ENCODE assay signal across 1 cellular context in genomic region chr11:47375020-47375419, GRCh38.
TF ChIP-seq lines count a peak whose summit lies in the region.

No MANE protein-coding gene starts in this region.

TF ChIP-seq in HepG2, 621 proteins besides CTCF, POLR2A, EP300 and RAD21:
- no peak for TF ChIP-seq GZF1 (CRISPR knock-in tag; IDR thresholded peaks at IDR 0.05)
- TF ChIP-seq SRSF4 (IDR thresholded peaks at IDR 0.05; ENCODE audit: low read depth, low read length, poor library complexity, severe bottlenecking): no peak
- TF ChIP-seq ZMYM3 (CRISPR knock-in tag; IDR thresholded peaks at IDR 0.05): no peak
- TF ChIP-seq BRCA1 (CRISPR knock-in tag; IDR thresholded peaks at IDR 0.05): no peak
- no peak for TF ChIP-seq ZNF550 (CRISPR knock-in tag; IDR thresholded peaks at IDR 0.05; ENCODE audit: borderline replicate concordance)
- no peak for TF ChIP-seq STAG1 (CRISPR knock-in tag; IDR thresholded peaks at IDR 0.05)
- TF ChIP-seq TP53 (CRISPR knock-in tag; conservative IDR thresholded peaks at IDR 0.05): no peak
- no peak for TF ChIP-seq ZNF18 (CRISPR knock-in tag; IDR thresholded peaks at IDR 0.05; ENCODE audit: insufficient replicate concordance)
- TF ChIP-seq MIER2 (CRISPR knock-in tag; IDR thresholded peaks at IDR 0.05): no peak
- TF ChIP-seq ZNF180 (CRISPR knock-in tag; IDR thresholded peaks at IDR 0.05; ENCODE audit: borderline replicate concordance, low read depth): no peak
- no peak for TF ChIP-seq NRL (CRISPR knock-in tag; IDR thresholded peaks at IDR 0.05; ENCODE audit: borderline replicate concordance)
- no peak for TF ChIP-seq ZNF546 (CRISPR knock-in tag; conservative IDR thresholded peaks at IDR 0.05)
